21 cellular contexts compared by ENCODE assay signal in genomic region chr1:24896596-24897262, GRCh38. TPM values are rescaled to one million over a fixed set of nuclear protein-coding genes. Genes with fewer than 3 reads are reported as not detected.
DNase-seq lines count a peak whose midpoint lies in the region; ATAC-seq, FAIRE-seq and TF ChIP-seq lines count a peak whose summit lies in the region.
"Had no signal": no experiment of that assay in that cellular context is flagged by ENCODE, and none has a peak within 500 bp of the region (broad histone marks: within the 10 kb centered on the region; RNA-seq: fewer than 3 reads in every experiment).

No MANE protein-coding gene starts in this region.

- no peak for FAIRE-seq in urothelium cell line (lab: Jason Lieb, UNC)
- FAIRE-seq: endometrium, GM12891 had no signal

- no peak overlapping the region for H3K9ac ChIP-seq in colonic mucosa (ENCODE audit: low read depth in 2 of 2, low read length in 2 of 2)
- no peak overlapping the region for H3K9ac ChIP-seq in neural progenitor cell

- H3K4me3 Mint-ChIP-seq in neural progenitor cell, result no peak overlapping the region

- peaks cover 3% of the 10 kb centered on the region for H3K4me1 Mint-ChIP-seq in neural progenitor cell

- peaks cover 12% of the 10 kb centered on the region for H3K9me3 Mint-ChIP-seq in neural progenitor cell

- H3K4me3 ChIP-seq in Peyer's patch, result no peak overlapping the region
- H3K4me3 ChIP-seq in colonic mucosa, result no peak overlapping the region
- H3K4me3 ChIP-seq in neural progenitor cell, result no peak overlapping the region
- no peak overlapping the region for H3K4me3 ChIP-seq in brain microvascular endothelial cell (ENCODE audit: low read depth, low read length)
- H3K4me3 ChIP-seq: adrenal gland, left ventricle myocardium inferior, psoas muscle had no signal

- H3K79me2 ChIP-seq in neural progenitor cell (ENCODE audit: low read depth), result no peaks in the 10 kb centered on the region

- H3K9me3 ChIP-seq in Peyer's patch (peaks cover 0 to 6% (median 0%) of the 10 kb centered on the region in 4 donors), colonic mucosa (no peaks in the 10 kb centered on the region), neural progenitor cell (ENCODE audit: low read depth) (no peaks in the 10 kb centered on the region)
- H3K9me3 ChIP-seq: adrenal gland, psoas muscle had no signal

- intact Hi-C loops in colonic mucosa (cut with DNase I), result no loop called here

- H3K36me3 Mint-ChIP-seq in neural progenitor cell, result peaks cover 2% of the 10 kb centered on the region

- peaks cover 6% of the 10 kb centered on the region for H3K27me3 Mint-ChIP-seq in neural progenitor cell (ENCODE audit: insufficient read depth, low read depth)
- H3K27me3 Mint-ChIP-seq: naive B cell had no signal

- no peak for ATAC-seq in GM18498 (IDR thresholded peaks at IDR 0.05; ENCODE audit: unreplicated experiment)
- ATAC-seq: psoas muscle had no signal

- H3K27ac ChIP-seq in Peyer's patch (peak overlapping the region in 1 of 4 donors; percentile 48), colonic mucosa (no peak overlapping the region), neural progenitor cell (no peak overlapping the region), brain microvascular endothelial cell (no peak overlapping the region)
- H3K27ac ChIP-seq: adrenal gland, left ventricle myocardium inferior, psoas muscle had no signal

- H2AFZ ChIP-seq in neural progenitor cell (replicated peaks), result no peak overlapping the region

- TF ChIP-seq POLR2A in Peyer's patch (IDR thresholded peaks at IDR 0.05), result no peak

- DNase-seq in AG20443 (ENCODE audit: low spot score), result peak; percentile 6
- DNase-seq in Peyer's patch, result peak in 2 of 3 donors; percentile 42 to 45
- peak; percentile 14 for DNase-seq in colonic mucosa
- DNase-seq in neural progenitor cell (ENCODE audit: low spot score), result no peak
- no peak for DNase-seq in brain microvascular endothelial cell
- no peak for DNase-seq in DMS 273 (lab: John Stamatoyannopoulos, UW; ENCODE audit: unreplicated experiment)
- DNase-seq in urothelium cell line (ENCODE audit: low spot score), result no peak
- DNase-seq: cerebellar nuclear complex, foreskin fibroblast, Karpas-422, left ventricle myocardium inferior, naive B cell, NCI-H1105, NCI-H2171, NCI-H774, psoas muscle, substantia nigra had no signal

- H3K4me1 ChIP-seq in Peyer's patch, result peaks cover 0 to 12% (median 0%) of the 10 kb centered on the region in 4 donors
- H3K4me1 ChIP-seq in colonic mucosa, result no peaks in the 10 kb centered on the region
- H3K4me1 ChIP-seq in neural progenitor cell, result no peaks in the 10 kb centered on the region
- H3K4me1 ChIP-seq: adrenal gland, left ventricle myocardium inferior, psoas muscle had no signal

- in situ Hi-C loops in brain microvascular endothelial cell (cut with HindIII; ENCODE audit: low pct_ligation_motif_present, low sequenced_read_pairs), result no loop called here

- no peak for TF ChIP-seq CTCF in Peyer's patch (IDR thresholded peaks at IDR 0.05)
- TF ChIP-seq CTCF in colonic mucosa (IDR thresholded peaks at IDR 0.05), result no peak
- TF ChIP-seq CTCF in neural progenitor cell (IDR thresholded peaks at IDR 0.05), result no peak
- TF ChIP-seq CTCF in brain microvascular endothelial cell (IDR thresholded peaks at IDR 0.05; ENCODE audit: low read depth, low read length, missing control alignments), result no peak

- H3K27ac Mint-ChIP-seq in neural progenitor cell, result peak overlapping the region; percentile 30

- H3K36me3 ChIP-seq in Peyer's patch (no peaks in the 10 kb centered on the region), colonic mucosa (no peaks in the 10 kb centered on the region), neural progenitor cell (no peaks in the 10 kb centered on the region), brain microvascular endothelial cell (replicated peaks) (peaks cover under 1% of the 10 kb centered on the region)
- H3K36me3 ChIP-seq: adrenal gland, left ventricle myocardium inferior had no signal

- H3K27me3 ChIP-seq in Peyer's patch, result no peaks in the 10 kb centered on the region
- H3K27me3 ChIP-seq in colonic mucosa, result no peaks in the 10 kb centered on the region
- H3K27me3 ChIP-seq in neural progenitor cell, result no peaks in the 10 kb centered on the region
- no peaks in the 10 kb centered on the region for H3K27me3 ChIP-seq in brain microvascular endothelial cell (replicated peaks)

- no peak overlapping the region for H3K4me2 ChIP-seq in neural progenitor cell

- no peaks in the 10 kb centered on the region for H4K20me1 ChIP-seq in neural progenitor cell (ENCODE audit: low read depth)

- no peaks in the 10 kb centered on the region for H3F3A ChIP-seq in neural progenitor cell (ENCODE audit: low read depth)

RNA-seq across cellular contexts. Expression of gene RUNX3, which starts 33.3 kb away (rescaled TPM):
- total RNA-seq in Peyer's patch (1 to 10 TPM; 2.1 to 9.9 (median 6.0) TPM), colonic mucosa (1 to 10 TPM; 1.6 to 3.2 TPM), neural progenitor cell (ENCODE audit: low replicate concordance) (0.09 TPM in 1 of 2 replicates, not detected in the other)

Comparison
In these comparisons a context has a peak if more than half of its experiments do, and no peak if none do; other contexts are left out.
1. DNase-seq: peak in AG20443 (single experiment), Peyer's patch (2 of 3) and colonic mucosa (single experiment); none in neural progenitor cell (single experiment), brain microvascular endothelial cell (single experiment), DMS 273 (single experiment) and urothelium cell line (single experiment).